In the genomic region with DNA sequence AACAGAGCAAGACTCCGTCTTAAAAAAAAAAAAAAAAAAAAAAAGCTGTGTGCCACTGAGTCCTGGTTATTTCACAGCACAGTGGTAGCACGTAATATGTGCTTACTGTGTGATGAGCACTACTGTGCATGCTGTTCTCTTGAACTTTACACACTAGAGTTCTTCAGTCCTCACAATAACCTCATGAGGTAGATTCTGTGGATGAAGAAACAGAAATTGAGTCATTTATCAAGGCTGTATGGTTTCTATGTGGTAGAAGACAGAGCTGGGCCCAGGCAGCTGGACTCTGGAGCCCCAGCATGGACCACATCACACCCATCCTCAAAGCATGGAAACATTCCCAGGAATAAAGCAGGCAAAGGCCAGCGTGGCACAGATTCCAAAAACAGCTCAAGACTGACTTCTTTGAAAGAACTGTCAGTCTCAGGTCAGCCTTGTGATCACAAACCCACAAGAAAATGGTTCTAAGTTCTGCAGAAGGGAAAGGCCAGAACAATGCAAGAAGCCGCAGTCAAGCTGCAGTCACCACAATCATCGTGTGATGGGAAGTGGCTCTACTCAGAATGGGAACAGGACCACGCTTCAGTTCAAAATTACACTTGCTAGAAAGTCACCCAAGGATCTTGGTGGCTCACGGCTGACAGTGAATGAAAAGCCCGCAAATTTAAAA, we compare ENCODE assay signal across 14 cellular contexts. TPM values are rescaled to one million over a fixed set of nuclear protein-coding genes. Genes with fewer than 3 reads are reported as not detected.
DNase-seq lines count a peak whose midpoint lies in the region; ATAC-seq and TF ChIP-seq lines count a peak whose summit lies in the region.
"Had no signal": no experiment of that assay in that cellular context is flagged by ENCODE, and none has a peak within 500 bp of the region (broad histone marks: within the 10 kb centered on the region; RNA-seq: fewer than 3 reads in every experiment).

No MANE protein-coding gene starts in this region.

- POLR2A ChIA-PET in activated CD8-positive, alpha-beta T cell treated with anti-CD3 and anti-CD28 coated beads, Interleukin-2, amount 10 ng/mL, durations not matched to agents 7 days and 5 days (lab: Charles Lee) = interaction anchor here (1.0 kb wide), 1 partner anchor 22 kb away, joined by 4 read pairs; no protein-coding TSS in a partner anchor

- H3K4me2 ChIP-seq in osteoblast (ENCODE audit: insufficient read depth, low read length) = no peak overlapping the region

- H3K79me2 ChIP-seq in osteoblast (ENCODE audit: insufficient read depth, low read length) = peaks cover 91% of the 10 kb centered on the region

- H3K27me3 ChIP-seq in osteoblast (ENCODE audit: insufficient read depth, low read length) = no peaks in the 10 kb centered on the region
- H3K27me3 ChIP-seq: adrenal gland had no signal

- no peak for DNase-seq in T-helper 1 cell
- DNase-seq in GM13976 (ENCODE audit: low spot score) = peak; percentile 78
- DNase-seq in activated CD8-positive, alpha-beta T cell treated with anti-CD3 and anti-CD28 coated beads, Interleukin-2, amount 10 ng/mL, durations not matched to agents 7 days and 5 days = peak; percentile 33
- DNase-seq in osteoblast (ENCODE audit: insufficient read length, low spot score, missing footprints) = no peak
- DNase-seq in COR-L47 (lab: John Stamatoyannopoulos, UW) = no peak
- DNase-seq in SHP77 treated with DMSO at 0.1 percent for 48 hours (lab: John Stamatoyannopoulos, UW) = no peak
- no peak for DNase-seq in DMS153 (lab: John Stamatoyannopoulos, UW)
- DNase-seq: adrenal gland, cortex of kidney, GOT3, NCI-H1436 treated with DMSO at 0.1 percent for 48 hours, NCI-H69 had no signal

- H3K4me3 Mint-ChIP-seq in T-helper 1 cell treated with Interleukin-12 subunit alpha and Interleukin-12 subunit beta and Interleukin-4 antibody, amounts not matched to agents 30 μg/mL and 1 μg/mL, for 36 hours = peak overlapping the region; percentile 14
- H3K4me3 Mint-ChIP-seq in activated CD8-positive, alpha-beta T cell treated with anti-CD3 and anti-CD28 coated beads, Interleukin-2, amount 10 ng/mL, durations not matched to agents 7 days and 5 days = no peak overlapping the region
- H3K4me3 Mint-ChIP-seq: type B pancreatic cell had no signal

- CTCF ChIA-PET in activated CD8-positive, alpha-beta T cell treated with anti-CD3 and anti-CD28 coated beads, Interleukin-2, amount 10 ng/mL, durations not matched to agents 7 days and 5 days (lab: Charles Lee) = no interaction called here

- H3K9me3 Mint-ChIP-seq in T-helper 1 cell treated with Interleukin-12 subunit alpha and Interleukin-12 subunit beta and Interleukin-4 antibody, amounts not matched to agents 30 μg/mL and 1 μg/mL, for 36 hours = no peaks in the 10 kb centered on the region
- no peaks in the 10 kb centered on the region for H3K9me3 Mint-ChIP-seq in activated CD8-positive, alpha-beta T cell treated with anti-CD3 and anti-CD28 coated beads, Interleukin-2, amount 10 ng/mL, durations not matched to agents 7 days and 5 days (ENCODE audit: insufficient read depth)
- H3K9me3 Mint-ChIP-seq: type B pancreatic cell had no signal

- H3K4me1 Mint-ChIP-seq in T-helper 1 cell treated with Interleukin-12 subunit alpha and Interleukin-12 subunit beta and Interleukin-4 antibody, amounts not matched to agents 30 μg/mL and 1 μg/mL, for 36 hours (ENCODE audit: low read depth) = peaks cover 11% of the 10 kb centered on the region
- H3K4me1 Mint-ChIP-seq in activated CD8-positive, alpha-beta T cell treated with anti-CD3 and anti-CD28 coated beads, Interleukin-2, amount 10 ng/mL, durations not matched to agents 7 days and 5 days (ENCODE audit: low read depth) = peaks cover 16% of the 10 kb centered on the region

- H3K27ac ChIP-seq in osteoblast (ENCODE audit: low read depth, low read length) = peak overlapping the region; percentile 84
- H3K27ac ChIP-seq: adrenal gland had no signal

- H3K4me3 ChIP-seq in osteoblast (ENCODE audit: insufficient read depth, low read length) = no peak overlapping the region
- H3K4me3 ChIP-seq: adrenal gland had no signal

- no peak for ATAC-seq in activated CD8-positive, alpha-beta T cell treated with anti-CD3 and anti-CD28 coated beads, Interleukin-2, amount 10 ng/mL, durations not matched to agents 7 days and 5 days

- no peak overlapping the region for H2AFZ ChIP-seq in osteoblast (ENCODE audit: low read length)

- H3K27ac Mint-ChIP-seq in T-helper 1 cell treated with Interleukin-12 subunit alpha and Interleukin-12 subunit beta and Interleukin-4 antibody, amounts not matched to agents 30 μg/mL and 1 μg/mL, for 36 hours = peak overlapping the region; percentile 52
- no peak overlapping the region for H3K27ac Mint-ChIP-seq in activated CD8-positive, alpha-beta T cell treated with anti-CD3 and anti-CD28 coated beads, Interleukin-2, amount 10 ng/mL, durations not matched to agents 7 days and 5 days
- H3K27ac Mint-ChIP-seq: type B pancreatic cell had no signal

- no peak for TF ChIP-seq CTCF in GM13976 (IDR thresholded peaks at IDR 0.05; ENCODE audit: borderline replicate concordance, control extremely low read depth, extremely low read depth, insufficient read depth, missing control alignments)
- TF ChIP-seq CTCF in osteoblast (IDR thresholded peaks at IDR 0.05; ENCODE audit: extremely low read depth, low read depth, low read length) = no peak

- H3K4me1 ChIP-seq in osteoblast (ENCODE audit: insufficient read depth, low read length) = peaks cover 46% of the 10 kb centered on the region

- in situ Hi-C loops in GM13976 (cut with MboI; ENCODE audit: low sequenced_read_pairs, unreplicated experiment) = no loop called here

- peaks cover 3% of the 10 kb centered on the region for H4K20me1 ChIP-seq in osteoblast (ENCODE audit: insufficient read depth, low read length)

- no peaks in the 10 kb centered on the region for H3K36me3 ChIP-seq in osteoblast (ENCODE audit: insufficient read depth, low read length)
- H3K36me3 ChIP-seq: adrenal gland had no signal

- H3K27me3 Mint-ChIP-seq in T-helper 1 cell treated with Interleukin-12 subunit alpha and Interleukin-12 subunit beta and Interleukin-4 antibody, amounts not matched to agents 30 μg/mL and 1 μg/mL, for 36 hours (ENCODE audit: low read depth) = peaks cover 7% of the 10 kb centered on the region
- H3K27me3 Mint-ChIP-seq in activated CD8-positive, alpha-beta T cell treated with anti-CD3 and anti-CD28 coated beads, Interleukin-2, amount 10 ng/mL, durations not matched to agents 7 days and 5 days (ENCODE audit: low read depth) = no peaks in the 10 kb centered on the region
- H3K27me3 Mint-ChIP-seq: type B pancreatic cell had no signal

- H3K9me3 ChIP-seq in osteoblast (ENCODE audit: low read depth, low read length) = no peaks in the 10 kb centered on the region
- H3K9me3 ChIP-seq: adrenal gland had no signal

- no peaks in the 10 kb centered on the region for H3K36me3 Mint-ChIP-seq in T-helper 1 cell treated with Interleukin-12 subunit alpha and Interleukin-12 subunit beta and Interleukin-4 antibody, amounts not matched to agents 30 μg/mL and 1 μg/mL, for 36 hours (ENCODE audit: low read depth)
- H3K36me3 Mint-ChIP-seq in activated CD8-positive, alpha-beta T cell treated with anti-CD3 and anti-CD28 coated beads, Interleukin-2, amount 10 ng/mL, durations not matched to agents 7 days and 5 days (ENCODE audit: low read depth) = no peaks in the 10 kb centered on the region

RNA-seq across cellular contexts. Expression of a gene that starts 49.5 kb away (rescaled TPM):
- 10 to 100 TPM; 26.4 to 29.7 TPM for total RNA-seq in activated CD8-positive, alpha-beta T cell treated with anti-CD3 and anti-CD28 coated beads, Interleukin-2, amount 10 ng/mL, durations not matched to agents 7 days and 5 days
- total RNA-seq in osteoblast = 35.1 and 39.5 TPM in 2 replicates

Comparison
In these comparisons a context has a peak if more than half of its experiments do, and no peak if none do; other contexts are left out.
1. DNase-seq: peak in GM13976 (single experiment) and activated CD8-positive, alpha-beta T cell treated with anti-CD3 and anti-CD28 coated beads, Interleukin-2, amount 10 ng/mL, durations not matched to agents 7 days and 5 days (single experiment); none in T-helper 1 cell (0 of 5), osteoblast (single experiment), COR-L47 (single experiment), SHP77 treated with DMSO at 0.1 percent for 48 hours (single experiment) and DMS153 (single experiment).